6 cellular contexts compared by ENCODE assay signal in genomic region chr1:1274299-1274930, GRCh38. TPM values are rescaled to one million over a fixed set of nuclear protein-coding genes. Genes with fewer than 3 reads are reported as not detected.
DNase-seq lines count a peak whose midpoint lies in the region; ATAC-seq and TF ChIP-seq lines count a peak whose summit lies in the region.

No MANE protein-coding gene starts in this region.

- H3K9ac ChIP-seq in BLaER1 treated with 17β-estradiol and CSF1 and Interleukin-3, amounts not matched to agents 10 nM and 100 nM = peak overlapping the region; percentile 97 to 100 (median 99)
- peak overlapping the region; percentile 22 for H3K9ac ChIP-seq in iPS-18a (ENCODE audit: low read length)

- no peaks in the 10 kb centered on the region for H3K27me3 ChIP-seq in BLaER1 treated with 17β-estradiol and CSF1 and Interleukin-3, amounts not matched to agents 10 nM and 100 nM
- no peaks in the 10 kb centered on the region for H3K27me3 ChIP-seq in Peyer's patch
- H3K27me3 ChIP-seq in iPS-18a (ENCODE audit: control insufficient read depth, insufficient read depth, low read length) = no peaks in the 10 kb centered on the region

- H4K20me1 ChIP-seq in BLaER1 treated with 17β-estradiol and CSF1 and Interleukin-3, amounts not matched to agents 10 nM and 100 nM = peaks cover 36 to 41% (median 38%) of the 10 kb centered on the region in 11 experiments

- H3K36me3 ChIP-seq in BLaER1 treated with 17β-estradiol and CSF1 and Interleukin-3, amounts not matched to agents 10 nM and 100 nM = peaks cover 0 to 32% (median 25%) of the 10 kb centered on the region in 11 experiments; a peak in 21 of 22 replicates
- H3K36me3 ChIP-seq in Peyer's patch = no peaks in the 10 kb centered on the region
- peaks cover 5% of the 10 kb centered on the region for H3K36me3 ChIP-seq in iPS-18a (ENCODE audit: control insufficient read depth, low read depth, low read length)

- TF ChIP-seq CTCF in Peyer's patch (IDR thresholded peaks at IDR 0.05) = no peak

- H3K4me1 ChIP-seq in BLaER1 treated with 17β-estradiol and CSF1 and Interleukin-3, amounts not matched to agents 10 nM and 100 nM = peaks cover 33 to 42% (median 38%) of the 10 kb centered on the region in 10 experiments
- H3K4me1 ChIP-seq in Peyer's patch = peaks cover 5 to 50% (median 28%) of the 10 kb centered on the region in 4 donors
- H3K4me1 ChIP-seq in iPS-18a (ENCODE audit: control insufficient read depth, low read depth, low read length) = peaks cover 2% of the 10 kb centered on the region

- ATAC-seq in GM21447 (IDR thresholded peaks at IDR 0.05; ENCODE audit: unreplicated experiment) = no peak

- H3K9me3 ChIP-seq in BLaER1 treated with 17β-estradiol and CSF1 and Interleukin-3, amounts not matched to agents 10 nM and 100 nM (replicated peaks in 1 of 11) = no peaks in the 10 kb centered on the region
- no peaks in the 10 kb centered on the region for H3K9me3 ChIP-seq in Peyer's patch
- no peaks in the 10 kb centered on the region for H3K9me3 ChIP-seq in iPS-18a (ENCODE audit: control insufficient read depth, low read depth, low read length)

- H3K4me2 ChIP-seq in BLaER1 treated with 17β-estradiol and CSF1 and Interleukin-3, amounts not matched to agents 10 nM and 100 nM = peak overlapping the region; percentile 90 to 99 (median 96)

- no peak for DNase-seq in Peyer's patch
- DNase-seq in stimulated activated CD4-positive, alpha-beta T cell treated with anti-CD3 and anti-CD28 coated beads, Interleukin-2, amount 100 ng/mL, for 24 hours = no peak
- DNase-seq in SKM-1 treated with dmso at 0.1 percent for 144 hours (lab: John Stamatoyannopoulos, UW; ENCODE audit: unreplicated experiment) = no peak

- no peak for TF ChIP-seq POLR2A in Peyer's patch (IDR thresholded peaks at IDR 0.05)

- peak overlapping the region in 9 of 11 experiments; percentile 45 to 99 (median 97); a peak in 19 of 22 replicates for H3K27ac ChIP-seq in BLaER1 treated with 17β-estradiol and CSF1 and Interleukin-3, amounts not matched to agents 10 nM and 100 nM
- peak overlapping the region; percentile 83 to 91 (median 86) for H3K27ac ChIP-seq in Peyer's patch
- H3K27ac ChIP-seq in iPS-18a (ENCODE audit: low read length) = no peak overlapping the region

- H3K4me3 ChIP-seq in BLaER1 treated with 17β-estradiol and CSF1 and Interleukin-3, amounts not matched to agents 10 nM and 100 nM = peak overlapping the region; percentile 96 to 100 (median 100)
- peak overlapping the region; percentile 85 to 97 (median 94) for H3K4me3 ChIP-seq in Peyer's patch
- H3K4me3 ChIP-seq in iPS-18a (ENCODE audit: low read length) = peak overlapping the region; percentile 60

RNA-seq across cellular contexts. Expression of gene UBE2J2, which starts 0.8 kb away (rescaled TPM):
- 10 to 100 TPM; 25.6 to 64.2 (median 55.3) TPM for total RNA-seq in Peyer's patch

RNA-seq across cellular contexts. Expression of gene SCNN1D, which starts 5.8 kb away (rescaled TPM):
- total RNA-seq in Peyer's patch = 10 to 100 TPM in 3 of 4 donors, not detected in 1; 10.9 to 21.6 (median 16.9) TPM

RNA-seq across cellular contexts. Expression of gene C1QTNF12, which starts 27.9 kb away (rescaled TPM):
- total RNA-seq in Peyer's patch = 10 to 100 TPM in 3 of 4 donors, not detected in 1; 23.3 to 58.0 (median 44.2) TPM

RNA-seq across cellular contexts. Expression of gene ACAP3, which starts 33.3 kb away (rescaled TPM):
- 100 to 1,000 TPM in 2 of 4 donors, 10 to 100 TPM in 2; 78.1 to 156 (median 110) TPM for total RNA-seq in Peyer's patch

RNA-seq across cellular contexts. Expression of gene PUSL1, which starts 34.0 kb away (rescaled TPM):
- total RNA-seq in Peyer's patch = 10 to 100 TPM; 12.4 to 38.9 (median 24.4) TPM
